10 cellular contexts compared by ENCODE assay signal in the genomic region with DNA sequence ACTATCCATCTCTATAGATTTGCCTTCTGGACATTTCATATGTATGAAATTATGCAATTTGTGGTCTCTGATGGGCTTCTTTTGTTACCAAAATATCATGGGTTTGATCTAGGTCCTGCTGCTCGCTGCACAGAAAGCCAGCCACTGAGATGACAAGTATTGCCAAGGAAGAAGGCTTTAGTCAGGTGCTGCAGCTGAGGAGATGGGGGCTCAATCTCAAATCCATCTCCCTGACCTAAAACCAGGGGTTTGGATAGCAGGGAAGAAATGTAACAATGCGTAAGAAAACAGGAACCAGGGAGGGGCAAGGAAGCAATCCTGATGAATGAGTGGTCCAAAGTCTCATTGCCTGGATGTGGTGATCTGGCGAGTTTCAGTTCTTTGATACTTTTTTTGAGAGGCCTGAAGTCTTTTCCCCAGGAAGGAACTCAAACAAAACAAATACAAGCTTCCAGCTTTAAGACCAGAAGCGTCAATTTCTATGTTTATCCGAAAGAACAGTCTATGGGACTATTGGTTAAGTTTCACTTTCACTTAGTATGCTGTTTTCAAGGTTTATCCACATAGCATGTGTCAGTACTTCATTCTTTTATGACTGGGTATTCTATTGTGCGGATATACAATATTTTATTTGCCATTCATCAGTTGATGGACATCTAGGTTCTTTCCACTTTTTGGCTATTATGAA. TPM values are rescaled to one million over a fixed set of nuclear protein-coding genes. Genes with fewer than 3 reads are reported as not detected.
DNase-seq lines count a peak whose midpoint lies in the region; ATAC-seq, FAIRE-seq and TF ChIP-seq lines count a peak whose summit lies in the region.
"Had no signal": no experiment of that assay in that cellular context is flagged by ENCODE, and none has a peak within 500 bp of the region (broad histone marks: within the 10 kb centered on the region; RNA-seq: fewer than 3 reads in every experiment).

No MANE protein-coding gene starts in this region.

- no peak for DNase-seq in right cardiac atrium
- DNase-seq in cardiac septum (ENCODE audit: low spot score) = no peak
- DNase-seq in activated T-helper 1 cell treated with anti-CD3 and anti-CD28 coated beads, Interleukin-12 subunit alpha, Interleukin-12 subunit beta, Interleukin-2, Interleukin-4 antibody, amounts not matched to agents 30 ng/mL and 10 ng/mL and 1 ng/mL, durations not matched to agents 14 hours and 24 hours and 36 hours (ENCODE audit: low spot score) = no peak
- DNase-seq in lower lobe of right lung = no peak
- DNase-seq in lower leg skin (ENCODE audit: low spot score in 2 of 2) = no peak
- DNase-seq in H54 (ENCODE audit: insufficient read length, low spot score) = no peak
- no peak for DNase-seq in NCI-H1417 (lab: John Stamatoyannopoulos, UW)
- DNase-seq: NCI-H2171 treated with DMSO at 0.1 percent for 48 hours had no signal

- H3K4me3 Mint-ChIP-seq in activated T-helper 1 cell treated with anti-CD3 and anti-CD28 coated beads, Interleukin-12 subunit alpha, Interleukin-12 subunit beta, Interleukin-2, Interleukin-4 antibody, amounts not matched to agents 30 ng/mL and 10 ng/mL and 1 ng/mL, durations not matched to agents 14 hours and 24 hours and 36 hours = peak overlapping the region; percentile 12

- intact Hi-C loops in right cardiac atrium (cut with DNase I) (no loop called here), cardiac septum (cut with DNase I) (loop anchor here (5.0 kb wide), 1 partner anchor 44 kb away; no protein-coding TSS in a partner anchor), lower lobe of right lung (cut with DNase I) (no loop called here), lower leg skin (cut with DNase I; ENCODE audit: low total_unique reads) (no loop called here)
- intact Hi-C loops in activated T-helper 1 cell treated with anti-CD3 and anti-CD28 coated beads, Interleukin-12 subunit alpha, Interleukin-12 subunit beta, Interleukin-2, Interleukin-4 antibody, amounts not matched to agents 30 ng/mL and 10 ng/mL and 1 ng/mL, durations not matched to agents 14 hours and 24 hours and 36 hours (cut with micrococcal nuclease) = loop anchor here (10.0 kb wide), 1 partner anchor 513 kb away; the partner anchor contains the start of gene ZC3H8

- WGBS in right cardiac atrium = 55% methylated on average over 6 of the region's 6 CpGs
- 68 to 77% methylated on average over 6 of the region's 6 CpGs for WGBS in lower leg skin, 2 donors

- no peak for ATAC-seq in right cardiac atrium
- ATAC-seq in lower lobe of right lung = no peak
- ATAC-seq in GM19023 (IDR thresholded peaks at IDR 0.05; ENCODE audit: unreplicated experiment) = no peak

- FAIRE-seq in H54 (lab: Jason Lieb, UNC) = no peak

- peaks cover 14% of the 10 kb centered on the region for H3K9me3 Mint-ChIP-seq in activated T-helper 1 cell treated with anti-CD3 and anti-CD28 coated beads, Interleukin-12 subunit alpha, Interleukin-12 subunit beta, Interleukin-2, Interleukin-4 antibody, amounts not matched to agents 30 ng/mL and 10 ng/mL and 1 ng/mL, durations not matched to agents 14 hours and 24 hours and 36 hours

- H3K36me3 Mint-ChIP-seq in activated T-helper 1 cell treated with anti-CD3 and anti-CD28 coated beads, Interleukin-12 subunit alpha, Interleukin-12 subunit beta, Interleukin-2, Interleukin-4 antibody, amounts not matched to agents 30 ng/mL and 10 ng/mL and 1 ng/mL, durations not matched to agents 14 hours and 24 hours and 36 hours (ENCODE audit: low read depth) = peaks cover 5% of the 10 kb centered on the region

- H3K4me1 ChIP-seq in right cardiac atrium (ENCODE audit: control insufficient read depth, insufficient read depth, low read length) = no peaks in the 10 kb centered on the region
- peaks cover 18% of the 10 kb centered on the region for H3K4me1 ChIP-seq in lower lobe of right lung

- H3K36me3 ChIP-seq in lower lobe of right lung = no peaks in the 10 kb centered on the region
- H3K36me3 ChIP-seq: cardiac muscle cell had no signal

- peaks cover 2% of the 10 kb centered on the region for H3K27me3 Mint-ChIP-seq in activated T-helper 1 cell treated with anti-CD3 and anti-CD28 coated beads, Interleukin-12 subunit alpha, Interleukin-12 subunit beta, Interleukin-2, Interleukin-4 antibody, amounts not matched to agents 30 ng/mL and 10 ng/mL and 1 ng/mL, durations not matched to agents 14 hours and 24 hours and 36 hours (ENCODE audit: insufficient read depth)

- H3K27me3 ChIP-seq in right cardiac atrium (ENCODE audit: control insufficient read depth, insufficient read depth) = no peaks in the 10 kb centered on the region
- H3K27me3 ChIP-seq in lower lobe of right lung (ENCODE audit: low read depth) = no peaks in the 10 kb centered on the region
- H3K27me3 ChIP-seq: cardiac muscle cell had no signal

- H3K4me3 ChIP-seq in right cardiac atrium (ENCODE audit: low read length) (no peak overlapping the region), lower lobe of right lung (peak overlapping the region; percentile 34), lower leg skin (ENCODE audit: low read depth, poor library complexity, severe bottlenecking) (no peak overlapping the region)
- H3K4me3 ChIP-seq: cardiac muscle cell had no signal

- no peak for TF ChIP-seq POLR2A in lower leg skin (IDR thresholded peaks at IDR 0.05)
- TF ChIP-seq POLR2A in H54 (IDR thresholded peaks at IDR 0.05; ENCODE audit: low read depth, low read length) = no peak

- H3K27ac Mint-ChIP-seq in activated T-helper 1 cell treated with anti-CD3 and anti-CD28 coated beads, Interleukin-12 subunit alpha, Interleukin-12 subunit beta, Interleukin-2, Interleukin-4 antibody, amounts not matched to agents 30 ng/mL and 10 ng/mL and 1 ng/mL, durations not matched to agents 14 hours and 24 hours and 36 hours = no peak overlapping the region

- no peaks in the 10 kb centered on the region for H3K9me3 ChIP-seq in right cardiac atrium (ENCODE audit: control insufficient read depth, low read length)
- H3K9me3 ChIP-seq in lower lobe of right lung = no peaks in the 10 kb centered on the region

- H3K4me1 Mint-ChIP-seq in activated T-helper 1 cell treated with anti-CD3 and anti-CD28 coated beads, Interleukin-12 subunit alpha, Interleukin-12 subunit beta, Interleukin-2, Interleukin-4 antibody, amounts not matched to agents 30 ng/mL and 10 ng/mL and 1 ng/mL, durations not matched to agents 14 hours and 24 hours and 36 hours (ENCODE audit: low read depth) = peaks cover 42% of the 10 kb centered on the region

- H3K27ac ChIP-seq in right cardiac atrium (ENCODE audit: low read length) (peak overlapping the region; percentile 2), lower lobe of right lung (no peak overlapping the region)
- H3K27ac ChIP-seq: cardiac muscle cell had no signal

- no peak for TF ChIP-seq CTCF in lower lobe of right lung (IDR thresholded peaks at IDR 0.05)
- no peak for TF ChIP-seq CTCF in lower leg skin (IDR thresholded peaks at IDR 0.05)

RNA-seq across cellular contexts. Expression of gene CKAP2L, which starts 3.4 kb away (rescaled TPM):
- total RNA-seq in right cardiac atrium (under 1 TPM in 2 of 4 donors, not detected in 2; 0.26 to 0.46 TPM), cardiac septum (0.30 TPM), lower lobe of right lung (1.3 TPM), lower leg skin (10 to 100 TPM in 1 of 4 donors, 1 to 10 TPM in 3; 1.2 to 11.3 (median 2.0) TPM)
- polyA plus RNA-seq in right cardiac atrium = not detected
- total RNA-seq in activated T-helper 1 cell treated with anti-CD3 and anti-CD28 coated beads, Interleukin-12 subunit alpha, Interleukin-12 subunit beta, Interleukin-2, Interleukin-4 antibody, amounts not matched to agents 30 ng/mL and 10 ng/mL and 1 ng/mL, durations not matched to agents 14 hours and 24 hours and 36 hours = 20.9 and 21.2 TPM in 2 replicates

RNA-seq across cellular contexts. Expression of gene IL1A, which starts 16.5 kb away (rescaled TPM):
- total RNA-seq in right cardiac atrium (not detected), cardiac septum (not detected), lower lobe of right lung (2.1 TPM), lower leg skin (1 to 10 TPM in 1 of 4 donors, under 1 TPM in 3; 0.53 to 5.3 (median 0.84) TPM)
- not detected for polyA plus RNA-seq in right cardiac atrium
- 7.5 and 7.8 TPM in 2 replicates for total RNA-seq in activated T-helper 1 cell treated with anti-CD3 and anti-CD28 coated beads, Interleukin-12 subunit alpha, Interleukin-12 subunit beta, Interleukin-2, Interleukin-4 antibody, amounts not matched to agents 30 ng/mL and 10 ng/mL and 1 ng/mL, durations not matched to agents 14 hours and 24 hours and 36 hours
- total RNA-seq: cardiac muscle cell had no signal
- polyA plus RNA-seq: cardiac muscle cell had no signal

RNA-seq across cellular contexts. Expression of gene NT5DC4, which starts 47.0 kb away (rescaled TPM):
- total RNA-seq in right cardiac atrium (not detected), cardiac septum (not detected), lower lobe of right lung (0.53 TPM), lower leg skin (not detected)
- not detected for polyA plus RNA-seq in right cardiac atrium
- total RNA-seq in activated T-helper 1 cell treated with anti-CD3 and anti-CD28 coated beads, Interleukin-12 subunit alpha, Interleukin-12 subunit beta, Interleukin-2, Interleukin-4 antibody, amounts not matched to agents 30 ng/mL and 10 ng/mL and 1 ng/mL, durations not matched to agents 14 hours and 24 hours and 36 hours = not detected in 2 replicates
- total RNA-seq: cardiac muscle cell had no signal
- polyA plus RNA-seq: cardiac muscle cell had no signal

Comparison
In these comparisons a context has a peak if more than half of its experiments do, and no peak if none do; other contexts are left out.
1. intact Hi-C loops: an anchor here in cardiac septum (5.0 kb wide) and activated T-helper 1 cell treated with anti-CD3 and anti-CD28 coated beads, Interleukin-12 subunit alpha, Interleukin-12 subunit beta, Interleukin-2, Interleukin-4 antibody, amounts not matched to agents 30 ng/mL and 10 ng/mL and 1 ng/mL, durations not matched to agents 14 hours and 24 hours and 36 hours (10.0 kb wide); none called in right cardiac atrium, lower lobe of right lung and lower leg skin.